ENCODE assay signal across 19 cellular contexts in genomic region chr1:95371666-95372320, GRCh38.
DNase-seq lines count a peak whose midpoint lies in the region; ATAC-seq and TF ChIP-seq lines count a peak whose summit lies in the region.
"Had no signal": no experiment of that assay in that cellular context is flagged by ENCODE, and none has a peak within 500 bp of the region (broad histone marks: within the 10 kb centered on the region; RNA-seq: fewer than 3 reads in every experiment).

No MANE protein-coding gene starts in this region.

- H3K27ac Mint-ChIP-seq in activated T-cell treated with anti-CD3 and anti-CD28 coated beads, Interleukin-2, amount 50 U/mL, for 72 hours = no peak overlapping the region
- H3K27ac Mint-ChIP-seq: CD8-positive, alpha-beta T cell had no signal

- no peaks in the 10 kb centered on the region for H3K36me3 Mint-ChIP-seq in activated T-cell treated with anti-CD3 and anti-CD28 coated beads, Interleukin-2, amount 50 U/mL, for 72 hours (ENCODE audit: insufficient read depth in 2 of 2)
- H3K36me3 Mint-ChIP-seq: CD8-positive, alpha-beta T cell had no signal

- H3K9me3 ChIP-seq in hepatocyte (ENCODE audit: low read depth) (no peaks in the 10 kb centered on the region), stomach (no peaks in the 10 kb centered on the region)
- H3K9me3 ChIP-seq: BLaER1 treated with 17β-estradiol and CSF1 and Interleukin-3, amounts not matched to agents 10 nM and 100 nM had no signal

- H3K4me3 Mint-ChIP-seq in activated T-cell treated with anti-CD3 and anti-CD28 coated beads, Interleukin-2, amount 50 U/mL, for 72 hours = no peak overlapping the region
- H3K4me3 Mint-ChIP-seq: CD8-positive, alpha-beta T cell had no signal

- WGBS in hepatocyte (ENCODE audit: low lambda C conversion rate, missing lambda C conversion rate) = 76% methylated on average over 13 of the region's 13 CpGs
- 47 to 70% (median 47%) methylated on average over 13 of the region's 13 CpGs for WGBS in stomach, 5 donors

- no peaks in the 10 kb centered on the region for H3K9me2 ChIP-seq in hepatocyte (replicated peaks; ENCODE audit: insufficient read depth)

- H3K4me3 ChIP-seq in hepatocyte (no peak overlapping the region), stomach (no peak overlapping the region)
- H3K4me3 ChIP-seq: BLaER1 treated with 17β-estradiol and CSF1 and Interleukin-3, amounts not matched to agents 10 nM and 100 nM had no signal

- H3K4me1 Mint-ChIP-seq in activated T-cell treated with anti-CD3 and anti-CD28 coated beads, Interleukin-2, amount 50 U/mL, for 72 hours (ENCODE audit: low read depth) = no peaks in the 10 kb centered on the region

- peak overlapping the region; percentile 32 for H3K27ac ChIP-seq in hepatocyte
- H3K27ac ChIP-seq in stomach = peak overlapping the region in 3 of 5 donors; percentile 12 to 50 (median 46)
- H3K27ac ChIP-seq: BLaER1 treated with 17β-estradiol and CSF1 and Interleukin-3, amounts not matched to agents 10 nM and 100 nM had no signal

- no peak for TF ChIP-seq EP300 in stomach (IDR thresholded peaks at IDR 0.05)

- intact Hi-C loops in Right ventricle myocardium inferior (cut with DNase I) = no loop called here
- intact Hi-C loops in cardiac septum (cut with DNase I) = no loop called here
- intact Hi-C loops in stomach (cut with DNase I; ENCODE audit: low total_unique reads) = no loop called here

- H3K9me3 Mint-ChIP-seq in activated T-cell treated with anti-CD3 and anti-CD28 coated beads, Interleukin-2, amount 50 U/mL, for 72 hours = peaks cover 0 to 1% of the 10 kb centered on the region in 2 donors
- H3K9me3 Mint-ChIP-seq: CD8-positive, alpha-beta T cell had no signal

- H3K4me2 ChIP-seq in hepatocyte = no peak overlapping the region
- H3K4me2 ChIP-seq: BLaER1 treated with 17β-estradiol and CSF1 and Interleukin-3, amounts not matched to agents 10 nM and 100 nM had no signal

- DNase-seq in Right ventricle myocardium inferior (ENCODE audit: missing footprints) (peak; percentile 42), cardiac septum (ENCODE audit: low spot score) (no peak), NCI-H1417 treated with DMSO at 0.1 percent for 48 hours (lab: John Stamatoyannopoulos, UW) (peak; percentile 61), hepatocyte (ENCODE audit: low spot score) (no peak), stomach (no peak), AML-193 (lab: John Stamatoyannopoulos, UW) (no peak)
- no peak for DNase-seq in activated T-cell treated with anti-CD3 and anti-CD28 coated beads, Interleukin-2, amount 50 U/mL, for 72 hours
- DNase-seq: CD8-positive, alpha-beta T cell; GDM1; GOT3; KBM-7; NCI-H1694; NCI-H2107; SW 1271; T-helper 2 cell had no signal

- TF ChIP-seq POLR2A in stomach (IDR thresholded peaks at IDR 0.05) = no peak

- no peaks in the 10 kb centered on the region for H3K79me2 ChIP-seq in hepatocyte

- H3K36me3 ChIP-seq in hepatocyte (replicated peaks; ENCODE audit: insufficient read depth, low read depth) (no peaks in the 10 kb centered on the region), stomach (no peaks in the 10 kb centered on the region)
- H3K36me3 ChIP-seq: BLaER1 treated with 17β-estradiol and CSF1 and Interleukin-3, amounts not matched to agents 10 nM and 100 nM had no signal

- H2AFZ ChIP-seq in hepatocyte = no peak overlapping the region

- H4K20me1 ChIP-seq in hepatocyte (ENCODE audit: insufficient read depth, poor library complexity, severe bottlenecking) = no peaks in the 10 kb centered on the region
- H4K20me1 ChIP-seq: BLaER1 treated with 17β-estradiol and CSF1 and Interleukin-3, amounts not matched to agents 10 nM and 100 nM had no signal

- H3K27me3 ChIP-seq in hepatocyte (no peaks in the 10 kb centered on the region), stomach (no peaks in the 10 kb centered on the region)
- H3K27me3 ChIP-seq: BLaER1 treated with 17β-estradiol and CSF1 and Interleukin-3, amounts not matched to agents 10 nM and 100 nM had no signal

- H3K4me1 ChIP-seq in hepatocyte (ENCODE audit: insufficient read depth) = peaks cover 25% of the 10 kb centered on the region
- peaks cover 0 to 21% (median 16%) of the 10 kb centered on the region in 4 donors for H3K4me1 ChIP-seq in stomach
- H3K4me1 ChIP-seq: BLaER1 treated with 17β-estradiol and CSF1 and Interleukin-3, amounts not matched to agents 10 nM and 100 nM had no signal

- no peaks in the 10 kb centered on the region for H3K27me3 Mint-ChIP-seq in activated T-cell treated with anti-CD3 and anti-CD28 coated beads, Interleukin-2, amount 50 U/mL, for 72 hours (ENCODE audit: low read depth)

- ATAC-seq in Right ventricle myocardium inferior (no peak), HG02678 (IDR thresholded peaks at IDR 0.05; ENCODE audit: unreplicated experiment) (no peak)
- ATAC-seq in activated T-cell treated with anti-CD3 and anti-CD28 coated beads, Interleukin-2, amount 50 U/mL, for 72 hours (replicated peaks in 1 of 2) = no peak
- ATAC-seq: CD8-positive, alpha-beta T cell; HCT116; Panc1 had no signal

- TF ChIP-seq CTCF in hepatocyte (IDR thresholded peaks at IDR 0.05; ENCODE audit: poor library complexity) (no peak), stomach (IDR thresholded peaks at IDR 0.05) (no peak)

Comparison
In these comparisons a context has a peak if more than half of its experiments do, and no peak if none do; other contexts are left out.
1. DNase-seq: peak in Right ventricle myocardium inferior (single experiment) and NCI-H1417 treated with DMSO at 0.1 percent for 48 hours (single experiment); none in cardiac septum (single experiment), hepatocyte (single experiment), stomach (single experiment), activated T-cell treated with anti-CD3 and anti-CD28 coated beads, Interleukin-2, amount 50 U/mL, for 72 hours (0 of 2) and AML-193 (0 of 2).